19 cellular contexts compared by ENCODE assay signal in the genomic region with DNA sequence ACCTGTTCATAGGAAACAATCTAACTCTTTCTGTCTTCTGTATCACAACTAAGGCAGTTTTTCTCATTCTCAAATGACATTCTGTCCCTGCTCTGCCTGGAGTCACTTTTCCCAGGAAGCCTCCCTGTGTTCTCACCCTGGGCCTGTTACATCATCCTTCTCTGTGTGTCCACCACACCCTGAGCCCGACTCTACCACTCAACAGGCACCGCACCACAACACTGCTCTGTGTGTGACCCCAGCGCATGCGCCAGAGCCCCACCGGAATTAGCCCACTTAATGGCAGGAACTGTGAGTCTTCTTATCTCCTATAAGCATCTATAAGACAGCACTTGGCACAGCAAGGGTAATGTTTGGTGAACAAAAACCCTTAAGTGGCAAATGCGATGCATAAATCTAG. TPM values are rescaled to one million over a fixed set of nuclear protein-coding genes. Genes with fewer than 3 reads are reported as not detected.
DNase-seq lines count a peak whose midpoint lies in the region; ATAC-seq, FAIRE-seq and TF ChIP-seq lines count a peak whose summit lies in the region.
"Had no signal": no experiment of that assay in that cellular context is flagged by ENCODE, and none has a peak within 500 bp of the region (broad histone marks: within the 10 kb centered on the region; RNA-seq: fewer than 3 reads in every experiment).

No MANE protein-coding gene starts in this region.

- H3K36me3 ChIP-seq in HepG2 (replicated peaks in 1 of 2; ENCODE audit: control insufficient read depth in 1 of 2, insufficient read depth in 2 of 2, low read length in 2 of 2) (peaks cover 21 to 70% of the 10 kb centered on the region in 2 experiments), right lobe of liver (peaks cover 0 to 28% (median 8%) of the 10 kb centered on the region in 4 donors), mesenchymal stem cell (ENCODE audit: control insufficient read depth in 1 of 2, insufficient read depth in 2 of 2, low read depth in 1 of 2, low read length in 2 of 2) (peaks cover 23 to 46% of the 10 kb centered on the region in 2 experiments), stomach (peaks cover 18 to 70% (median 62%) of the 10 kb centered on the region in 4 donors)

- no peak overlapping the region for H4K91ac ChIP-seq in mesenchymal stem cell (ENCODE audit: low read length)

- no peak overlapping the region for H4K8ac ChIP-seq in mesenchymal stem cell (ENCODE audit: low read length)

- TF ChIP-seq POLR2A in HepG2 (IDR thresholded peaks at IDR 0.05; ENCODE audit: insufficient read depth in 1 of 2, low read depth in 2 of 2, low read length in 2 of 2), result no peak
- TF ChIP-seq POLR2A in right lobe of liver (IDR thresholded peaks at IDR 0.05), result no peak
- TF ChIP-seq POLR2A in stomach (IDR thresholded peaks at IDR 0.05), result no peak

- H3K4ac ChIP-seq in mesenchymal stem cell (ENCODE audit: low read depth in 1 of 2, low read length in 2 of 2), result no peak overlapping the region

- no TSS peak for BruUV-seq in HepG2 (replicated peaks; lab: Mats Ljungman, UMichigan)

- no peak overlapping the region for H3K9ac ChIP-seq in HepG2 (ENCODE audit: insufficient read depth, low read depth, low read length)
- no peak overlapping the region for H3K9ac ChIP-seq in mesenchymal stem cell (ENCODE audit: low read length)
- H3K9ac ChIP-seq: KMS-11 had no signal

- H3K14ac ChIP-seq in mesenchymal stem cell (ENCODE audit: low read length in 2 of 2), result no peak overlapping the region

- H3K4me3 ChIP-seq in HepG2 (replicated peaks in 1 of 3; ENCODE audit: insufficient read depth in 1 of 3, low read depth in 2 of 3, low read length in 3 of 3) (no peak overlapping the region), right lobe of liver (no peak overlapping the region), mesenchymal stem cell (ENCODE audit: insufficient read depth in 1 of 2, low read depth in 1 of 2, low read length in 2 of 2) (no peak overlapping the region), stomach (no peak overlapping the region)
- H3K4me3 ChIP-seq: PC-9 had no signal

- in situ Hi-C loops in HepG2 (cut with HindIII; ENCODE audit: extremely low pct_ligation_motif_present, low pct_unique_long_range_greater_than_20kb), result no loop called here

- H3K79me1 ChIP-seq in mesenchymal stem cell (replicated peaks; ENCODE audit: low read length, poor library complexity, severe bottlenecking), result peaks cover 2% of the 10 kb centered on the region

- ATAC-seq in HepG2 (no peak), right lobe of liver (no peak), HG03457 (IDR thresholded peaks at IDR 0.05; ENCODE audit: unreplicated experiment) (no peak)

- over 99% methylated on average over 6 of the region's 6 CpGs for WGBS in HepG2 (ENCODE audit: low lambda C conversion rate)
- WGBS in right lobe of liver (ENCODE audit: insufficient coverage, low coverage, low lambda C conversion rate, missing lambda C conversion rate), result 96% methylated on average over 4 of the region's 6 CpGs
- 90% methylated on average over 6 of the region's 6 CpGs for WGBS in mesenchymal stem cell
- 33 to 64% (median 60%) methylated on average over 6 of the region's 6 CpGs for WGBS in stomach, 5 donors

- TF ChIP-seq RAD21 in HepG2 (CRISPR knock-in tag; IDR thresholded peaks at IDR 0.05), result no peak

- intact Hi-C loops in HepG2 (cut with micrococcal nuclease; ENCODE audit: unreplicated experiment), result no loop called here
- intact Hi-C loops in right lobe of liver (cut with DNase I), result no loop called here
- intact Hi-C loops in stomach (cut with DNase I; ENCODE audit: low total_unique reads), result no loop called here

- no peak overlapping the region for H3K4me2 ChIP-seq in HepG2 (ENCODE audit: low read depth, low read length)
- H3K4me2 ChIP-seq in mesenchymal stem cell (ENCODE audit: low read length, poor library complexity, severe bottlenecking), result no peak overlapping the region
- H3K4me2 ChIP-seq: KMS-11, PC-9 had no signal

- H2AFZ ChIP-seq in HepG2 (ENCODE audit: low read length), result no peak overlapping the region
- H2AFZ ChIP-seq in mesenchymal stem cell (ENCODE audit: low read depth, low read length), result no peak overlapping the region
- H2AFZ ChIP-seq: PC-9 had no signal

- H2AK5ac ChIP-seq in mesenchymal stem cell (ENCODE audit: low read length, severe bottlenecking), result peak overlapping the region; percentile 40

- TF ChIP-seq CTCF in HepG2 (CRISPR knock-in tag; IDR thresholded peaks at IDR 0.05) (no peak), right lobe of liver (IDR thresholded peaks at IDR 0.05) (no peak), VCaP (conservative IDR thresholded peaks at IDR 0.05) (no peak), stomach (IDR thresholded peaks at IDR 0.05) (no peak)

- TF ChIP-seq EP300 in HepG2 (IDR thresholded peaks at IDR 0.05; ENCODE audit: low read depth in 2 of 2, low read length in 2 of 2), result no peak
- no peak for TF ChIP-seq EP300 in HepG2 (CRISPR knock-in tag; IDR thresholded peaks at IDR 0.05; ENCODE audit: borderline replicate concordance)
- no peak for TF ChIP-seq EP300 in stomach (IDR thresholded peaks at IDR 0.05)

- H3K9me3 ChIP-seq in HepG2 (ENCODE audit: low read length) (no peaks in the 10 kb centered on the region), right lobe of liver (no peaks in the 10 kb centered on the region), mesenchymal stem cell (ENCODE audit: control insufficient read depth, low read length) (no peaks in the 10 kb centered on the region), stomach (no peaks in the 10 kb centered on the region)

- H3K4me1 ChIP-seq in HepG2 (ENCODE audit: insufficient read depth, low read length), result no peaks in the 10 kb centered on the region
- H3K4me1 ChIP-seq in right lobe of liver, result no peaks in the 10 kb centered on the region
- peaks cover 17% of the 10 kb centered on the region for H3K4me1 ChIP-seq in mesenchymal stem cell (ENCODE audit: control insufficient read depth, insufficient read depth, low read depth, low read length)
- peaks cover 12 to 46% (median 31%) of the 10 kb centered on the region in 4 donors for H3K4me1 ChIP-seq in stomach

- H2BK5ac ChIP-seq in mesenchymal stem cell (ENCODE audit: low read depth, low read length, poor library complexity, severe bottlenecking), result no peak overlapping the region

- no peaks in the 10 kb centered on the region for H3K27me3 ChIP-seq in HepG2 (ENCODE audit: control insufficient read depth in 1 of 2, insufficient read depth in 2 of 2, low read length in 2 of 2)
- H3K27me3 ChIP-seq in right lobe of liver, result no peaks in the 10 kb centered on the region
- no peaks in the 10 kb centered on the region for H3K27me3 ChIP-seq in mesenchymal stem cell (ENCODE audit: control insufficient read depth in 1 of 2, insufficient read depth in 1 of 2, low read length in 2 of 2)
- no peaks in the 10 kb centered on the region for H3K27me3 ChIP-seq in stomach

- POLR2A ChIA-PET in HepG2 (lab: Yijun Ruan, JAX), result no interaction called here

- no peak overlapping the region for H2BK120ac ChIP-seq in mesenchymal stem cell (ENCODE audit: low read depth, low read length)

- H4K20me1 ChIP-seq in HepG2 (ENCODE audit: insufficient read depth, low read length), result 0 out of 2 replicates have a peak, but pooled peaks cover 3% of the 10 kb centered on the region

- no peak overlapping the region for H2BK12ac ChIP-seq in mesenchymal stem cell (ENCODE audit: low read length in 2 of 2)

- H3K79me2 ChIP-seq in HepG2 (ENCODE audit: insufficient read depth, low read length), result peaks cover 14% of the 10 kb centered on the region

- DNase-seq in HepG2 (ENCODE audit: low spot score), result no peak
- no peak for DNase-seq in right lobe of liver
- DNase-seq in mesenchymal stem cell, result no peak
- DNase-seq in stomach, result peak; percentile 43
- DNase-seq in GF-D8 (lab: John Stamatoyannopoulos, UW), result no peak
- no peak for DNase-seq in NCI-H2081 (lab: John Stamatoyannopoulos, UW)
- DNase-seq: CD4-positive, alpha-beta T cell; DND-41; MM.1S; NCI-H1105 treated with DMSO at 0.1 percent for 48 hours; NCI-H187 treated with DMSO at 0.1 percent for 48 hours; NCI-H2171; NCI-H446 treated with DMSO at 0.1 percent for 48 hours; NCI-H748 treated with DMSO at 0.1 percent for 48 hours; PC-9 had no signal

- H3K27ac ChIP-seq in HepG2 (ENCODE audit: extremely low read length, insufficient read depth, low read length) (no peak overlapping the region), right lobe of liver (no peak overlapping the region), VCaP (peak overlapping the region; percentile 95), mesenchymal stem cell (ENCODE audit: low read length, poor library complexity, severe bottlenecking) (peak overlapping the region; percentile 33), stomach (peak overlapping the region; percentile 71 to 84 (median 78))
- H3K27ac ChIP-seq: KMS-11, PC-9 had no signal

- CTCF ChIA-PET in HepG2 (lab: Yijun Ruan, JAX; ENCODE audit: low intra/inter-chr PET ratio, low total read pairs), result no interaction called here

- no peak overlapping the region for H3K23ac ChIP-seq in mesenchymal stem cell (ENCODE audit: low read length in 2 of 2)

- peak overlapping the region; percentile 21 for H2BK15ac ChIP-seq in mesenchymal stem cell (ENCODE audit: low read depth, poor library complexity, severe bottlenecking)

- no peak for FAIRE-seq in HepG2 (lab: Jason Lieb, UNC)
- FAIRE-seq: H1 had no signal

- no peak overlapping the region for H3K18ac ChIP-seq in mesenchymal stem cell (ENCODE audit: low read depth in 1 of 2, low read length in 2 of 2)

RNA-seq across cellular contexts. Expression of gene TGFBRAP1, which starts 32.3 kb away (rescaled TPM):
- total RNA-seq in HepG2 (2016; rRNA removed; fragmentation: Illumina TruSeq; extraction: Trizol) (22.9 and 27.0 TPM in 2 replicates), right lobe of liver (10 to 100 TPM in 2 of 6 experiments, 1 to 10 TPM in 4; 5.7 to 11.2 (median 7.1) TPM), stomach (10 to 100 TPM; 13.4 to 35.7 (median 28.1) TPM)
- 4.1 and 4.4 TPM in 2 replicates for total RNA-seq in HepG2 (2016; cell fraction: cytosol; rRNA removed; fragmentation: Illumina TruSeq; extraction: Trizol; ENCODE audit: low read depth)
- total RNA-seq in HepG2 (2016; cell fraction: insoluble cytoplasmic fraction; rRNA removed; fragmentation: Illumina TruSeq; extraction: Trizol), result 22.6 and 23.2 TPM in 2 replicates
- total RNA-seq in HepG2 (2016; cell fraction: membrane; rRNA removed; fragmentation: Illumina TruSeq; extraction: Trizol), result 14.4 and 14.7 TPM in 2 replicates
- 18.8 and 20.1 TPM in 2 replicates for total RNA-seq in HepG2 (2016; cell fraction: nucleus; rRNA removed; fragmentation: Illumina TruSeq; extraction: Trizol)
- polyA plus RNA-seq in HepG2 (2011; rRNA removed) (12.7 and 13.4 TPM in 2 replicates), stomach (10 to 100 TPM in 1 of 3 donors, 1 to 10 TPM in 2; 4.9 to 11.6 (median 8.3) TPM)
- 10.5 and 11.2 TPM in 2 replicates for polyA plus RNA-seq in HepG2 (2011; cell fraction: cytosol; rRNA removed)
- 11.8 and 12.4 TPM in 2 replicates for polyA plus RNA-seq in HepG2 (2011; cell fraction: nucleus; rRNA removed)
- polyA plus RNA-seq in HepG2 (2012), result 13.4 and 13.9 TPM in 2 replicates
- 1.4 TPM in 2 replicates for polyA plus RNA-seq in HepG2 (2016; cell fraction: cytosol; fragmentation: Illumina TruSeq; extraction: Trizol; ENCODE audit: low read depth)
- 20.3 and 22.7 TPM in 2 replicates for polyA plus RNA-seq in HepG2 (2016; cell fraction: insoluble cytoplasmic fraction; fragmentation: Illumina TruSeq; extraction: Trizol; ENCODE audit: low read depth)
- 6.8 and 6.9 TPM in 2 replicates for polyA plus RNA-seq in HepG2 (2016; cell fraction: membrane; fragmentation: Illumina TruSeq; extraction: Trizol; ENCODE audit: low read depth)
- 27.0 and 31.2 TPM in 2 replicates for polyA plus RNA-seq in HepG2 (2016; cell fraction: nucleus; fragmentation: Illumina TruSeq; extraction: Trizol; ENCODE audit: insufficient read depth, low read depth)
- polyA minus RNA-seq in HepG2 (2011; rRNA and poly(A)+ RNA removed; ENCODE audit: low replicate concordance), result 27.6 and 32.1 TPM in 2 replicates
- 12.0 and 15.4 TPM in 2 replicates for polyA minus RNA-seq in HepG2 (2011; cell fraction: cytosol; rRNA and poly(A)+ RNA removed)
- 14.9 and 16.4 TPM in 2 replicates for polyA minus RNA-seq in HepG2 (2011; cell fraction: nucleus; rRNA and poly(A)+ RNA removed)
- 18.5 TPM for polyA plus RNA-seq in mesenchymal stem cell (2013, experiment 1 of 2)
- polyA plus RNA-seq in mesenchymal stem cell (2013, experiment 2 of 2), result 18.7 TPM

RNA-seq across cellular contexts. Expression of gene C2orf49, which starts 40.1 kb away (rescaled TPM):
- total RNA-seq in HepG2 (2016; rRNA removed; fragmentation: Illumina TruSeq; extraction: Trizol), result 28.8 and 35.6 TPM in 2 replicates
- 13.5 and 14.5 TPM in 2 replicates for total RNA-seq in HepG2 (2016; cell fraction: cytosol; rRNA removed; fragmentation: Illumina TruSeq; extraction: Trizol; ENCODE audit: low read depth)
- total RNA-seq in HepG2 (2016; cell fraction: insoluble cytoplasmic fraction; rRNA removed; fragmentation: Illumina TruSeq; extraction: Trizol), result 30.8 and 40.4 TPM in 2 replicates
- total RNA-seq in HepG2 (2016; cell fraction: membrane; rRNA removed; fragmentation: Illumina TruSeq; extraction: Trizol), result 17.9 and 19.2 TPM in 2 replicates
- total RNA-seq in HepG2 (2016; cell fraction: nucleus; rRNA removed; fragmentation: Illumina TruSeq; extraction: Trizol), result 16.1 and 20.5 TPM in 2 replicates
- 21.6 and 24.7 TPM in 2 replicates for polyA plus RNA-seq in HepG2 (2011; rRNA removed)
- polyA plus RNA-seq in HepG2 (2011; cell fraction: cytosol; rRNA removed), result 10.0 and 13.2 TPM in 2 replicates
- polyA plus RNA-seq in HepG2 (2011; cell fraction: nucleus; rRNA removed), result 9.5 and 13.6 TPM in 2 replicates
- 28.0 and 30.9 TPM in 2 replicates for polyA plus RNA-seq in HepG2 (2012)
- polyA plus RNA-seq in HepG2 (2016; cell fraction: cytosol; fragmentation: Illumina TruSeq; extraction: Trizol; ENCODE audit: low read depth), result 4.6 and 4.9 TPM in 2 replicates
- 31.3 and 31.7 TPM in 2 replicates for polyA plus RNA-seq in HepG2 (2016; cell fraction: insoluble cytoplasmic fraction; fragmentation: Illumina TruSeq; extraction: Trizol; ENCODE audit: low read depth)
- polyA plus RNA-seq in HepG2 (2016; cell fraction: membrane; fragmentation: Illumina TruSeq; extraction: Trizol; ENCODE audit: low read depth), result 5.2 and 7.1 TPM in 2 replicates
- polyA plus RNA-seq in HepG2 (2016; cell fraction: nucleus; fragmentation: Illumina TruSeq; extraction: Trizol; ENCODE audit: insufficient read depth, low read depth), result 19.7 and 25.5 TPM in 2 replicates
- 6.4 and 9.7 TPM in 2 replicates for polyA minus RNA-seq in HepG2 (2011; rRNA and poly(A)+ RNA removed; ENCODE audit: low replicate concordance)
- 14.1 and 14.5 TPM in 2 replicates for polyA minus RNA-seq in HepG2 (2011; cell fraction: cytosol; rRNA and poly(A)+ RNA removed)
- 27.2 and 30.3 TPM in 2 replicates for polyA minus RNA-seq in HepG2 (2011; cell fraction: nucleus; rRNA and poly(A)+ RNA removed)
- 1 to 10 TPM; 3.9 to 7.4 (median 6.4) TPM for total RNA-seq in right lobe of liver
- 19.4 TPM for polyA plus RNA-seq in mesenchymal stem cell (2013, experiment 1 of 2)
- polyA plus RNA-seq in mesenchymal stem cell (2013, experiment 2 of 2), result 18.0 TPM
- 10 to 100 TPM; 10.5 to 22.0 (median 11.3) TPM for total RNA-seq in stomach
- 10 to 100 TPM in 1 of 3 donors, 1 to 10 TPM in 2; 6.3 to 11.2 (median 7.0) TPM for polyA plus RNA-seq in stomach

RNA-seq across cellular contexts. Expression of gene GPR45, which starts 55.7 kb away (rescaled TPM):
- total RNA-seq in HepG2 (2016; rRNA removed; fragmentation: Illumina TruSeq; extraction: Trizol) (not detected in 2 replicates), right lobe of liver (not detected), stomach (not detected)
- not detected in 2 replicates for total RNA-seq in HepG2 (2016; cell fraction: cytosol; rRNA removed; fragmentation: Illumina TruSeq; extraction: Trizol; ENCODE audit: low read depth)
- total RNA-seq in HepG2 (2016; cell fraction: insoluble cytoplasmic fraction; rRNA removed; fragmentation: Illumina TruSeq; extraction: Trizol), result not detected in 2 replicates
- not detected in 2 replicates for total RNA-seq in HepG2 (2016; cell fraction: membrane; rRNA removed; fragmentation: Illumina TruSeq; extraction: Trizol)
- not detected in 2 replicates for total RNA-seq in HepG2 (2016; cell fraction: nucleus; rRNA removed; fragmentation: Illumina TruSeq; extraction: Trizol)
- polyA plus RNA-seq in HepG2 (2011; rRNA removed) (not detected in 2 replicates), stomach (not detected)
- polyA plus RNA-seq in HepG2 (2011; cell fraction: cytosol; rRNA removed), result not detected in 2 replicates
- polyA plus RNA-seq in HepG2 (2011; cell fraction: nucleus; rRNA removed), result not detected in 2 replicates
- not detected in 2 replicates for polyA plus RNA-seq in HepG2 (2012)
- not detected in 2 replicates for polyA plus RNA-seq in HepG2 (2016; cell fraction: cytosol; fragmentation: Illumina TruSeq; extraction: Trizol; ENCODE audit: low read depth)
- polyA plus RNA-seq in HepG2 (2016; cell fraction: insoluble cytoplasmic fraction; fragmentation: Illumina TruSeq; extraction: Trizol; ENCODE audit: low read depth), result not detected in 2 replicates
- polyA plus RNA-seq in HepG2 (2016; cell fraction: membrane; fragmentation: Illumina TruSeq; extraction: Trizol; ENCODE audit: low read depth), result not detected in 2 replicates
- not detected in 2 replicates for polyA plus RNA-seq in HepG2 (2016; cell fraction: nucleus; fragmentation: Illumina TruSeq; extraction: Trizol; ENCODE audit: insufficient read depth, low read depth)
- not detected in 2 replicates for polyA minus RNA-seq in HepG2 (2011; rRNA and poly(A)+ RNA removed; ENCODE audit: low replicate concordance)
- polyA minus RNA-seq in HepG2 (2011; cell fraction: cytosol; rRNA and poly(A)+ RNA removed), result not detected in 2 replicates
- polyA minus RNA-seq in HepG2 (2011; cell fraction: nucleus; rRNA and poly(A)+ RNA removed), result not detected in 2 replicates
- 0.04 TPM for polyA plus RNA-seq in mesenchymal stem cell (2013, experiment 1 of 2)
- polyA plus RNA-seq in mesenchymal stem cell (2013, experiment 2 of 2), result 0.04 TPM
- total RNA-seq: CD4-positive, alpha-beta T cell; H1; PC-9 had no signal

Comparison
In these comparisons a context has a peak if more than half of its experiments do, and no peak if none do; other contexts are left out.
1. H3K27ac ChIP-seq: peak in VCaP (single experiment), mesenchymal stem cell (single experiment) and stomach (5 of 5); none in HepG2 (single experiment) and right lobe of liver (0 of 3).